ENCODE assay signal across 9 cellular contexts in the genomic region with DNA sequence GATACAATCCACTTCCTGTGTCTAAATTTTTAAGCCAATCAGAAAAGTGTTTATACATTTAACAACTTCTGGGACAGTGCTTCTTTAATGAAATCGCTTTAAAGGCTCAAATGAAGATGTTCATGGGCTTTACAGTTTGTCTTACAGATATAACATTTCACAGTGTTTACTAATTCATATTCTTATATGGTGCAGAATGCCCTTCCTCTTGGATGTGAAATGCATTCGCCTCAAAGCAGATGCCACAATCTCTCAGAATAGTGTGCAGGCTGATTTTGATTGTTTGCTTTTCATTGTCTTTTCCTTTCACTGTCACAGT.
DNase-seq lines count a peak whose midpoint lies in the region; ATAC-seq and TF ChIP-seq lines count a peak whose summit lies in the region.
"Had no signal": no experiment of that assay in that cellular context is flagged by ENCODE, and none has a peak within 500 bp of the region (broad histone marks: within the 10 kb centered on the region; RNA-seq: fewer than 3 reads in every experiment).

No MANE protein-coding gene starts in this region.

- DNase-seq in activated CD8-positive, alpha-beta memory T cell treated with anti-CD3 and anti-CD28 coated beads, Interleukin-2, amount 10 ng/mL, durations not matched to agents 7 days and 5 days: no peak
- DNase-seq in activated CD8-positive, alpha-beta memory T cell treated with anti-CD3 and anti-CD28 coated beads, Interleukin-2, amount 50 U/mL, for 48 hours: no peak
- no peak for DNase-seq in lower leg skin (ENCODE audit: low spot score in 2 of 2)
- no peak for DNase-seq in stimulated activated CD4-positive, alpha-beta T cell treated with anti-CD3 and anti-CD28 coated beads, Interleukin-2, amount 100 ng/mL, for 24 hours
- DNase-seq: Caco-2 had no signal

- no peak for ATAC-seq in activated CD8-positive, alpha-beta memory T cell treated with anti-CD3 and anti-CD28 coated beads, Interleukin-2, amount 10 ng/mL, durations not matched to agents 7 days and 5 days
- no peak for ATAC-seq in activated T-helper 17 cell treated with anti-CD3 and anti-CD28 coated beads, Interleukin-2, amount 50 U/mL, for 72 hours (replicated peaks)
- no peak for ATAC-seq in HG02852 (IDR thresholded peaks at IDR 0.05; ENCODE audit: unreplicated experiment)

- no peaks in the 10 kb centered on the region for H3K27me3 Mint-ChIP-seq in activated CD8-positive, alpha-beta memory T cell treated with anti-CD3 and anti-CD28 coated beads, Interleukin-2, amount 10 ng/mL, durations not matched to agents 7 days and 5 days
- no peaks in the 10 kb centered on the region for H3K27me3 Mint-ChIP-seq in activated T-helper 17 cell treated with anti-CD3 and anti-CD28 coated beads, Interleukin-2, amount 50 U/mL, for 72 hours

- peaks cover 7% of the 10 kb centered on the region for H3K36me3 Mint-ChIP-seq in activated CD8-positive, alpha-beta memory T cell treated with anti-CD3 and anti-CD28 coated beads, Interleukin-2, amount 10 ng/mL, durations not matched to agents 7 days and 5 days
- no peaks in the 10 kb centered on the region for H3K36me3 Mint-ChIP-seq in activated T-helper 17 cell treated with anti-CD3 and anti-CD28 coated beads, Interleukin-2, amount 50 U/mL, for 72 hours (ENCODE audit: low read depth)

- no peaks in the 10 kb centered on the region for H3K9me3 Mint-ChIP-seq in activated CD8-positive, alpha-beta memory T cell treated with anti-CD3 and anti-CD28 coated beads, Interleukin-2, amount 10 ng/mL, durations not matched to agents 7 days and 5 days (ENCODE audit: low read depth)
- H3K9me3 Mint-ChIP-seq in activated T-helper 17 cell treated with anti-CD3 and anti-CD28 coated beads, Interleukin-2, amount 50 U/mL, for 72 hours: no peaks in the 10 kb centered on the region

- intact Hi-C loops in lower leg skin (cut with DNase I; ENCODE audit: low total_unique reads): no loop called here

- WGBS in lower leg skin, 2 donors: 17 to 18% methylated on average over 2 of the region's 2 CpGs

- peaks cover 71% of the 10 kb centered on the region for H3K4me1 Mint-ChIP-seq in activated CD8-positive, alpha-beta memory T cell treated with anti-CD3 and anti-CD28 coated beads, Interleukin-2, amount 10 ng/mL, durations not matched to agents 7 days and 5 days
- peaks cover 50% of the 10 kb centered on the region for H3K4me1 Mint-ChIP-seq in activated T-helper 17 cell treated with anti-CD3 and anti-CD28 coated beads, Interleukin-2, amount 50 U/mL, for 72 hours

- TF ChIP-seq CTCF in lower leg skin (IDR thresholded peaks at IDR 0.05): no peak

- peak overlapping the region; percentile 93 for H3K27ac Mint-ChIP-seq in activated CD8-positive, alpha-beta memory T cell treated with anti-CD3 and anti-CD28 coated beads, Interleukin-2, amount 10 ng/mL, durations not matched to agents 7 days and 5 days
- H3K27ac Mint-ChIP-seq in activated T-helper 17 cell treated with anti-CD3 and anti-CD28 coated beads, Interleukin-2, amount 50 U/mL, for 72 hours: peak overlapping the region; percentile 85

- H3K27me3 ChIP-seq in layer of hippocampus (ENCODE audit: control insufficient read depth, insufficient read depth, low read length): no peaks in the 10 kb centered on the region

- no peak overlapping the region for H3K4me3 ChIP-seq in lower leg skin (ENCODE audit: low read depth, poor library complexity, severe bottlenecking)

- H3K27ac ChIP-seq in layer of hippocampus (ENCODE audit: low read depth, low read length) (peak overlapping the region; percentile 6), temporal lobe (ENCODE audit: low read depth, low read length) (peak overlapping the region; percentile 52)

- CTCF ChIA-PET in activated CD8-positive, alpha-beta memory T cell treated with anti-CD3 and anti-CD28 coated beads, Interleukin-2, amount 10 ng/mL, durations not matched to agents 7 days and 5 days (lab: Charles Lee): interaction anchor here (1.2 to 3.0 kb wide), 4 partner anchors 11 to 182 kb away, joined by 4 to 15 read pairs (median 4); no protein-coding TSS in a partner anchor

- peak overlapping the region; percentile 85 for H3K4me3 Mint-ChIP-seq in activated CD8-positive, alpha-beta memory T cell treated with anti-CD3 and anti-CD28 coated beads, Interleukin-2, amount 10 ng/mL, durations not matched to agents 7 days and 5 days
- peak overlapping the region; percentile 81 for H3K4me3 Mint-ChIP-seq in activated T-helper 17 cell treated with anti-CD3 and anti-CD28 coated beads, Interleukin-2, amount 50 U/mL, for 72 hours

- TF ChIP-seq POLR2A in lower leg skin (IDR thresholded peaks at IDR 0.05): no peak
